In genomic region chr3:184362668-184363540, GRCh38 we compare ENCODE assay signal across 8 cellular contexts. TPM values are rescaled to one million over a fixed set of nuclear protein-coding genes. Genes with fewer than 3 reads are reported as not detected.
DNase-seq lines count a peak whose midpoint lies in the region; ATAC-seq and TF ChIP-seq lines count a peak whose summit lies in the region.

No MANE protein-coding gene starts in this region.

- ATAC-seq in CD4-positive, CD25-positive, alpha-beta regulatory T cell (ENCODE audit: low read depth in 2 of 2): peak; percentile 83 to 84
- ATAC-seq in GM19395 (IDR thresholded peaks at IDR 0.05; ENCODE audit: unreplicated experiment) (peak; percentile 88), HG03565 (IDR thresholded peaks at IDR 0.05; ENCODE audit: unreplicated experiment) (peak; percentile 79)

- intact Hi-C loops in dorsolateral prefrontal cortex (cut with DNase I): loop anchor here in 1 of 2 donors (1.0 kb wide), 1 partner anchor 49 kb away; the partner anchor contains the start of gene EIF4G1
- intact Hi-C loops in lower leg skin (cut with DNase I; ENCODE audit: low total_unique reads): loop anchor here (5.0 kb wide), 1 partner anchor 104 kb away; no protein-coding TSS in a partner anchor

- WGBS in lower leg skin, 2 donors: 0 to 1% methylated on average over 38 to 55 of the region's 67 CpGs

- no peaks in the 10 kb centered on the region for H3K27me3 ChIP-seq in CD4-positive, CD25-positive, alpha-beta regulatory T cell (ENCODE audit: control insufficient read depth, insufficient read depth, low read length)
- no peaks in the 10 kb centered on the region for H3K27me3 ChIP-seq in dorsolateral prefrontal cortex

- peak; percentile 91 to 97 (median 94) for DNase-seq in CD4-positive, CD25-positive, alpha-beta regulatory T cell
- peak; percentile 86 for DNase-seq in NCI-H748 treated with DMSO at 0.1 percent for 48 hours (lab: John Stamatoyannopoulos, UW)
- peak; percentile 94 to 97 for DNase-seq in activated CD4-positive, alpha-beta T cell treated with anti-CD3 and anti-CD28 coated beads, Interleukin-2, amount 50 U/mL, for 48 hours
- peak; percentile 90 to 96 (median 94) for DNase-seq in dorsolateral prefrontal cortex
- peak; percentile 95 to 99 for DNase-seq in lower leg skin (ENCODE audit: low spot score in 2 of 2)
- DNase-seq in stimulated activated CD4-positive, alpha-beta T cell treated with anti-CD3 and anti-CD28 coated beads, Interleukin-4, amount 100 ng/mL, for 48 hours (ENCODE audit: low read depth in 2 of 2): peak; percentile 91 to 93

- peak overlapping the region; percentile 97 to 99 (median 99) for H3K4me3 Mint-ChIP-seq in CD4-positive, CD25-positive, alpha-beta regulatory T cell

- TF ChIP-seq CTCF in dorsolateral prefrontal cortex (IDR thresholded peaks at IDR 0.05 in 54 of 56, conservative IDR thresholded peaks at IDR 0.05 in 2 of 56; ENCODE audit: low read depth in 1 of 56, partially characterized antibody in 56 of 56) (peak; percentile 19 to 84 (median 67)), lower leg skin (IDR thresholded peaks at IDR 0.05) (peak in 1 of 3 donors; percentile 42)

- peaks cover 33% of the 10 kb centered on the region for H3K4me1 ChIP-seq in CD4-positive, CD25-positive, alpha-beta regulatory T cell (ENCODE audit: control insufficient read depth, insufficient read depth, low read length, poor library complexity, severe bottlenecking)

- H3K36me3 ChIP-seq in CD4-positive, CD25-positive, alpha-beta regulatory T cell (ENCODE audit: control insufficient read depth, insufficient read depth, low read length): peaks cover 9% of the 10 kb centered on the region

- peaks cover 16% of the 10 kb centered on the region for H3K36me3 Mint-ChIP-seq in CD4-positive, CD25-positive, alpha-beta regulatory T cell

- TF ChIP-seq POLR2A in lower leg skin (IDR thresholded peaks at IDR 0.05): no peak

- peak overlapping the region; percentile 96 to 98 (median 97) for H3K27ac Mint-ChIP-seq in CD4-positive, CD25-positive, alpha-beta regulatory T cell

- peaks cover 7 to 47% (median 36%) of the 10 kb centered on the region in 4 donors for H3K4me1 Mint-ChIP-seq in CD4-positive, CD25-positive, alpha-beta regulatory T cell

- no peaks in the 10 kb centered on the region for H3K9me3 ChIP-seq in CD4-positive, CD25-positive, alpha-beta regulatory T cell (ENCODE audit: control insufficient read depth in 2 of 2, low read length in 2 of 2)

- peak overlapping the region; percentile 84 for H3K27ac ChIP-seq in CD4-positive, CD25-positive, alpha-beta regulatory T cell (ENCODE audit: insufficient read depth, low read length, poor library complexity, severe bottlenecking)
- peak overlapping the region; percentile 93 to 100 (median 99) for H3K27ac ChIP-seq in dorsolateral prefrontal cortex

- no peaks in the 10 kb centered on the region for H3K9me3 Mint-ChIP-seq in CD4-positive, CD25-positive, alpha-beta regulatory T cell

- H3K4me3 ChIP-seq in CD4-positive, CD25-positive, alpha-beta regulatory T cell (ENCODE audit: low read depth, low read length): peak overlapping the region; percentile 83
- peak overlapping the region; percentile 65 to 98 (median 91) for H3K4me3 ChIP-seq in dorsolateral prefrontal cortex
- peak overlapping the region; percentile 69 for H3K4me3 ChIP-seq in lower leg skin (ENCODE audit: low read depth, poor library complexity, severe bottlenecking)

- H3K27me3 Mint-ChIP-seq in CD4-positive, CD25-positive, alpha-beta regulatory T cell: peaks cover 6% of the 10 kb centered on the region

RNA-seq across cellular contexts. Expression of gene POLR2H, which starts 1.4 kb away (rescaled TPM):
- 39.4 TPM for total RNA-seq in CD4-positive, CD25-positive, alpha-beta regulatory T cell
- 10 to 100 TPM; 56.8 to 64.9 (median 60.3) TPM for polyA plus RNA-seq in CD4-positive, CD25-positive, alpha-beta regulatory T cell
- total RNA-seq in dorsolateral prefrontal cortex (10 to 100 TPM; 27.9 to 64.8 (median 47.7) TPM), lower leg skin (10 to 100 TPM; 54.7 to 95.9 (median 66.8) TPM)

RNA-seq across cellular contexts. Expression of gene CLCN2, which starts 1.5 kb away (rescaled TPM):
- total RNA-seq in CD4-positive, CD25-positive, alpha-beta regulatory T cell: 4.7 TPM
- under 1 TPM in 3 of 4 donors, not detected in 1; 0.30 to 0.59 (median 0.54) TPM for polyA plus RNA-seq in CD4-positive, CD25-positive, alpha-beta regulatory T cell
- total RNA-seq in dorsolateral prefrontal cortex: 10 to 100 TPM; 11.7 to 50.5 (median 26.1) TPM
- 1 to 10 TPM; 1.7 to 6.0 (median 4.0) TPM for total RNA-seq in lower leg skin

RNA-seq across cellular contexts. Expression of gene THPO, which starts 15.1 kb away (rescaled TPM):
- not detected for total RNA-seq in CD4-positive, CD25-positive, alpha-beta regulatory T cell
- not detected for polyA plus RNA-seq in CD4-positive, CD25-positive, alpha-beta regulatory T cell
- total RNA-seq in dorsolateral prefrontal cortex (10 to 100 TPM in 1 of 120 experiments, 1 to 10 TPM in 118, under 1 TPM in 1; 0.95 to 11.7 (median 3.5) TPM), lower leg skin (1 to 10 TPM in 1 of 4 donors, under 1 TPM in 2, not detected in 1; 0.36 to 1.3 (median 0.37) TPM)

RNA-seq across cellular contexts. Expression of gene CHRD, which starts 16.9 kb away (rescaled TPM):
- total RNA-seq in CD4-positive, CD25-positive, alpha-beta regulatory T cell: not detected
- polyA plus RNA-seq in CD4-positive, CD25-positive, alpha-beta regulatory T cell: not detected
- total RNA-seq in dorsolateral prefrontal cortex (100 to 1,000 TPM in 1 of 120 experiments, 10 to 100 TPM in 119; 28.5 to 110 (median 60.9) TPM), lower leg skin (1 to 10 TPM; 3.3 to 5.2 (median 4.3) TPM)

RNA-seq across cellular contexts. Expression of gene FAM131A, which starts 25.5 kb away (rescaled TPM):
- 13.8 TPM for total RNA-seq in CD4-positive, CD25-positive, alpha-beta regulatory T cell
- polyA plus RNA-seq in CD4-positive, CD25-positive, alpha-beta regulatory T cell: 1 to 10 TPM; 2.0 to 4.3 (median 2.3) TPM
- total RNA-seq in dorsolateral prefrontal cortex (100 to 1,000 TPM in 106 of 120 experiments, 10 to 100 TPM in 14; 76.8 to 195 (median 128) TPM), lower leg skin (10 to 100 TPM; 60.3 to 81.7 (median 66.9) TPM)

Comparison
In these comparisons a context has a peak if more than half of its experiments do, and no peak if none do; other contexts are left out.
1. Peak in every context shown above with its lines: DNase-seq, ATAC-seq, H3K4me3 ChIP-seq and H3K27ac ChIP-seq.